ENCODE assay signal across 10 cellular contexts in genomic region chr5:179633501-179634369, GRCh38. TPM values are rescaled to one million over a fixed set of nuclear protein-coding genes. Genes with fewer than 3 reads are reported as not detected.
DNase-seq lines count a peak whose midpoint lies in the region; ATAC-seq and TF ChIP-seq lines count a peak whose summit lies in the region.
"Not testable (repeated sequence)": the region's sequence is repeated elsewhere in the genome, so short reads cannot be mapped to it uniquely, and the experiment has no call there.
"Had no signal": no experiment of that assay in that cellular context is flagged by ENCODE, and none has a peak within 500 bp of the region (broad histone marks: within the 10 kb centered on the region; RNA-seq: fewer than 3 reads in every experiment).

No MANE protein-coding gene starts in this region.

- H3K9me3 ChIP-seq in AG04450 (ENCODE audit: control insufficient read depth, insufficient read depth, low read length); T-helper 17 cell (ENCODE audit: control insufficient read depth, low read length, poor library complexity, severe bottlenecking); breast epithelium; gastrocnemius medialis: not testable (repeated sequence)

- H3K4me1 ChIP-seq in breast epithelium, gastrocnemius medialis: not testable (repeated sequence)

- CTCF ChIA-PET in AG04450 (lab: Charles Lee): interaction anchor here (0.6 to 2.0 kb wide), 5 partner anchors 10 to 423 kb away, joined by 3 to 11 read pairs (median 3); partner anchors contain the start of gene HNRNPH1

- not testable (repeated sequence) for H3K27ac Mint-ChIP-seq in T-helper 17 cell

- not testable (repeated sequence) for TF ChIP-seq POLR2A in breast epithelium (IDR thresholded peaks at IDR 0.05); gastrocnemius medialis (IDR thresholded peaks at IDR 0.05)

- not testable (repeated sequence) for H3K4me1 Mint-ChIP-seq in T-helper 17 cell

- ATAC-seq in GM19035 (IDR thresholded peaks at IDR 0.05; ENCODE audit: unreplicated experiment) (peak; percentile 49), HG02571 (IDR thresholded peaks at IDR 0.05; ENCODE audit: unreplicated experiment) (peak; percentile 54), HG03442 (IDR thresholded peaks at IDR 0.05; ENCODE audit: unreplicated experiment) (peak; percentile 50), T-helper 17 cell (peak; percentile 69)
- ATAC-seq in gastrocnemius medialis: not testable (repeated sequence)

- not testable (repeated sequence) for H3K27me3 Mint-ChIP-seq in T-helper 17 cell

- DNase-seq in AG04450 (ENCODE audit: low read depth, low spot score); T-helper 17 cell; breast epithelium (ENCODE audit: low spot score in 2 of 2); kidney epithelial cell (ENCODE audit: low read depth); gastrocnemius medialis: not testable (repeated sequence)

- not testable (repeated sequence) for H3K4me3 Mint-ChIP-seq in T-helper 17 cell

- POLR2A ChIA-PET in AG04450 (lab: Yijun Ruan, JAX): interaction anchor here (1.6 kb wide), 1 partner anchor 10 kb away, joined by 6 read pairs; the partner anchor contains the start of gene HNRNPH1

- H3K36me3 ChIP-seq in breast epithelium; kidney epithelial cell (ENCODE audit: control insufficient read depth, insufficient read depth, low read length); gastrocnemius medialis: not testable (repeated sequence)

- intact Hi-C loops in breast epithelium (cut with DNase I; ENCODE audit: low total_unique reads); gastrocnemius medialis (cut with DNase I; ENCODE audit: low total_unique reads): not testable (repeated sequence)

- H3K4me3 ChIP-seq in AG04450 (ENCODE audit: low read depth, low read length) (peak overlapping the region; percentile 51), breast epithelium (peak overlapping the region; percentile 29 to 59 (median 38)), kidney epithelial cell (ENCODE audit: low read depth, low read length) (peak overlapping the region; percentile 31), gastrocnemius medialis (peak overlapping the region in 3 of 4 donors; percentile 41 to 42 (median 42))

- H3K36me3 Mint-ChIP-seq in T-helper 17 cell (ENCODE audit: low read depth): not testable (repeated sequence)

- TF ChIP-seq CTCF in AG04450 (IDR thresholded peaks at IDR 0.05; ENCODE audit: low read depth, low read length); breast epithelium (IDR thresholded peaks at IDR 0.05); kidney epithelial cell (IDR thresholded peaks at IDR 0.05; ENCODE audit: insufficient read depth, low read length, poor library complexity, severe bottlenecking); gastrocnemius medialis (IDR thresholded peaks at IDR 0.05 in 4 of 5, conservative IDR thresholded peaks at IDR 0.05 in 1 of 5): not testable (repeated sequence)

- H3K27me3 ChIP-seq in AG04450 (ENCODE audit: control insufficient read depth, insufficient read depth, low read length); breast epithelium; kidney epithelial cell (ENCODE audit: control insufficient read depth, insufficient read depth, low read length); gastrocnemius medialis: not testable (repeated sequence)

- H3K27ac ChIP-seq in AG04450 (ENCODE audit: low read depth, low read length); breast epithelium: not testable (repeated sequence)
- peak overlapping the region in 3 of 4 donors; percentile 20 to 46 (median 34) for H3K27ac ChIP-seq in gastrocnemius medialis

- in situ Hi-C loops in gastrocnemius medialis (cut with MboI; ENCODE audit: low sequenced_read_pairs in 4 of 4): not testable (repeated sequence)

RNA-seq across cellular contexts. Expression of gene HNRNPH1, which starts 10.3 kb away (rescaled TPM):
- 341 and 383 TPM in 2 replicates for polyA plus RNA-seq in AG04450 (2011; rRNA removed)
- 664 and 722 TPM in 2 replicates for polyA minus RNA-seq in AG04450 (2011; rRNA and poly(A)+ RNA removed)
- total RNA-seq in T-helper 17 cell (1,000 to 10,000 TPM; 1,923 to 1,994 TPM), breast epithelium (100 to 1,000 TPM; 577 to 931 (median 621) TPM), kidney epithelial cell (291 and 325 TPM in 2 replicates), gastrocnemius medialis (100 to 1,000 TPM in 3 of 4 donors, 10 to 100 TPM in 1; 72.4 to 209 (median 157) TPM)

RNA-seq across cellular contexts. Expression of gene CBY3, which starts 47.1 kb away (rescaled TPM):
- polyA plus RNA-seq in AG04450 (2011; rRNA removed): not detected in 2 replicates
- polyA minus RNA-seq in AG04450 (2011; rRNA and poly(A)+ RNA removed): not detected in 2 replicates
- total RNA-seq in T-helper 17 cell (not detected), breast epithelium (not detected), kidney epithelial cell (not detected in 2 replicates), gastrocnemius medialis (not detected)
- total RNA-seq: left cardiac atrium, temporal lobe had no signal
